Comparison of ENCODE assay signal across 9 cellular contexts in genomic region chr7:128168667-128169210, GRCh38.
DNase-seq lines count a peak whose midpoint lies in the region; ATAC-seq, FAIRE-seq and TF ChIP-seq lines count a peak whose summit lies in the region.
"Had no signal": no experiment of that assay in that cellular context is flagged by ENCODE, and none has a peak within 500 bp of the region (broad histone marks: within the 10 kb centered on the region; RNA-seq: fewer than 3 reads in every experiment).

No MANE protein-coding gene starts in this region.

- peak overlapping the region; percentile 87 for H3K4me2 ChIP-seq in astrocyte (ENCODE audit: low read length)

- peak overlapping the region; percentile 73 for H3K4me3 Mint-ChIP-seq in astrocyte (ENCODE audit: unreplicated experiment)

- H3K4me3 ChIP-seq in astrocyte (ENCODE audit: insufficient read depth, low read depth, low read length) = no peak overlapping the region

- no peaks in the 10 kb centered on the region for H3K9me3 Mint-ChIP-seq in astrocyte (ENCODE audit: unreplicated experiment)

- H3K27ac Mint-ChIP-seq in astrocyte (ENCODE audit: unreplicated experiment) = no peak overlapping the region

- H3K27me3 ChIP-seq in astrocyte (ENCODE audit: insufficient read depth, low read length) = peaks cover 68% of the 10 kb centered on the region

- H3K27ac ChIP-seq in astrocyte (ENCODE audit: low read depth, low read length) = no peak overlapping the region

- peaks cover 4% of the 10 kb centered on the region for H3K9me3 ChIP-seq in astrocyte (ENCODE audit: insufficient read depth, low read depth, low read length)

- no peak for TF ChIP-seq CTCF in astrocyte (IDR thresholded peaks at IDR 0.05; ENCODE audit: insufficient read depth, low read depth, low read length)

- no peak overlapping the region for H2AFZ ChIP-seq in astrocyte (ENCODE audit: low read depth, low read length)

- H4K20me1 ChIP-seq in astrocyte (ENCODE audit: insufficient read depth, low read length) = peaks cover 8% of the 10 kb centered on the region

- H3K4me1 ChIP-seq in astrocyte (ENCODE audit: insufficient read depth, low read length) = peaks cover 26% of the 10 kb centered on the region

- ATAC-seq in GM21576 (IDR thresholded peaks at IDR 0.05; ENCODE audit: unreplicated experiment) (no peak), HG03196 (IDR thresholded peaks at IDR 0.05; ENCODE audit: unreplicated experiment) (no peak), GM18873 (IDR thresholded peaks at IDR 0.05; ENCODE audit: low FRiP score, unreplicated experiment) (no peak)

- H3K36me3 Mint-ChIP-seq in astrocyte (ENCODE audit: low read depth, unreplicated experiment) = no peaks in the 10 kb centered on the region

- no peak for FAIRE-seq in astrocyte (lab: Jason Lieb, UNC)

- no peaks in the 10 kb centered on the region for H3K36me3 ChIP-seq in astrocyte (ENCODE audit: insufficient read depth, low read length)

- peak; percentile 19 for DNase-seq in stimulated activated CD4-positive, alpha-beta T cell treated with anti-CD3 and anti-CD28 coated beads, Interleukin-15, amount 100 ng/mL, for 24 hours
- no peak for DNase-seq in stimulated activated CD4-positive, alpha-beta T cell treated with anti-CD3 and anti-CD28 coated beads, Interleukin-4, amount 100 ng/mL, for 4 hours
- peak; percentile 2 for DNase-seq in astrocyte (ENCODE audit: low read depth)
- DNase-seq in islet precursor cell = peak; percentile 93
- no peak for DNase-seq in 8988T
- DNase-seq: NCI-H446 treated with DMSO at 0.1 percent for 48 hours had no signal

- peaks cover 63% of the 10 kb centered on the region for H3K27me3 Mint-ChIP-seq in astrocyte (ENCODE audit: low read depth, unreplicated experiment)

- H3K79me2 ChIP-seq in astrocyte (ENCODE audit: insufficient read depth, low read length) = no peaks in the 10 kb centered on the region

- H3K9ac ChIP-seq in astrocyte (ENCODE audit: low read length) = no peak overlapping the region

- H3K4me1 Mint-ChIP-seq in astrocyte (ENCODE audit: low read depth, unreplicated experiment) = peaks cover 21% of the 10 kb centered on the region

Comparison
In these comparisons a context has a peak if more than half of its experiments do, and no peak if none do; other contexts are left out.
1. DNase-seq: peak in stimulated activated CD4-positive, alpha-beta T cell treated with anti-CD3 and anti-CD28 coated beads, Interleukin-15, amount 100 ng/mL, for 24 hours (single experiment), astrocyte (single experiment) and islet precursor cell (single experiment); none in stimulated activated CD4-positive, alpha-beta T cell treated with anti-CD3 and anti-CD28 coated beads, Interleukin-4, amount 100 ng/mL, for 4 hours (0 of 2) and 8988T (single experiment).